In genomic region chr1:232123775-232124659, GRCh38 we compare ENCODE assay signal across 20 cellular contexts.
DNase-seq lines count a peak whose midpoint lies in the region; ATAC-seq and TF ChIP-seq lines count a peak whose summit lies in the region.
"Had no signal": no experiment of that assay in that cellular context is flagged by ENCODE, and none has a peak within 500 bp of the region (broad histone marks: within the 10 kb centered on the region; RNA-seq: fewer than 3 reads in every experiment).

No MANE protein-coding gene starts in this region.

- H4K20me1 ChIP-seq in PC-3 (ENCODE audit: low read length), result no peaks in the 10 kb centered on the region
- H4K20me1 ChIP-seq: BLaER1 had no signal

- no peaks in the 10 kb centered on the region for H3K9me3 ChIP-seq in PC-3 (ENCODE audit: low read length)
- H3K9me3 ChIP-seq in mesodermal cell (ENCODE audit: control insufficient read depth, low read length), result peaks cover 3% of the 10 kb centered on the region
- H3K9me3 ChIP-seq: BLaER1, right atrium auricular region, SJCRH30, upper lobe of right lung had no signal

- H3K36me3 Mint-ChIP-seq in endothelial cell (ENCODE audit: low read depth, unreplicated experiment), result no peaks in the 10 kb centered on the region
- H3K36me3 Mint-ChIP-seq: stimulated activated memory B cell treated with anti-CD40 and anti-IgM and Interleukin-4, amounts not matched to agents 10 μg/mL and 1 μg/mL and 100 μg/mL, for 72 hours had no signal

- no TSS peak for BruUV-seq in PC-3 (replicated peaks; lab: Mats Ljungman, UMichigan)

- H3K27ac ChIP-seq in PC-3 (ENCODE audit: low read length), result no peak overlapping the region
- H3K27ac ChIP-seq in mesodermal cell (ENCODE audit: low read depth, low read length, severe bottlenecking), result peak overlapping the region; percentile 38
- H3K27ac ChIP-seq: BLaER1, right atrium auricular region, SJCRH30, upper lobe of right lung had no signal

- intact Hi-C loops in PC-3 (cut with micrococcal nuclease), result no loop called here
- intact Hi-C loops in Right ventricle myocardium inferior (cut with DNase I), result no loop called here

- no peak overlapping the region for H3K4me2 ChIP-seq in PC-3 (ENCODE audit: low read length)
- H3K4me2 ChIP-seq: BLaER1 had no signal

- H3K79me2 ChIP-seq in PC-3 (ENCODE audit: low read length), result no peaks in the 10 kb centered on the region

- no peak overlapping the region for H2AFZ ChIP-seq in PC-3 (ENCODE audit: low read length)

- H3K4me3 ChIP-seq in PC-3 (ENCODE audit: low read length) (no peak overlapping the region), mesodermal cell (ENCODE audit: extremely low read depth, insufficient read depth, low read length, poor library complexity, severe bottlenecking) (no peak overlapping the region)
- H3K4me3 ChIP-seq: BLaER1, right atrium auricular region, SJCRH30, upper lobe of right lung had no signal

- H3K4me1 Mint-ChIP-seq in endothelial cell (ENCODE audit: unreplicated experiment), result peaks cover 34% of the 10 kb centered on the region
- H3K4me1 Mint-ChIP-seq: central memory CD8-positive, alpha-beta T cell; naive B cell; stimulated activated memory B cell treated with anti-CD40 and anti-IgM and Interleukin-4, amounts not matched to agents 10 μg/mL and 1 μg/mL and 100 μg/mL, for 72 hours had no signal

- TF ChIP-seq CTCF in PC-3 (conservative IDR thresholded peaks at IDR 0.05; ENCODE audit: low read depth, low read length) (no peak), endothelial cell (IDR thresholded peaks at IDR 0.05; ENCODE audit: unreplicated experiment) (no peak)

- no peaks in the 10 kb centered on the region for H3K9me2 ChIP-seq in PC-3 (replicated peaks; ENCODE audit: low read length)

- WGBS in mesodermal cell (ENCODE audit: insufficient coverage in 2 of 2), 2 experiments, result 19 to 20% methylated on average over 3 of the region's 9 CpGs

- peaks cover 5% of the 10 kb centered on the region for H3F3A ChIP-seq in PC-3 (ENCODE audit: low read length, unreplicated experiment)

- DNase-seq in EL (peak; percentile 53), PC-3 (peak; percentile 12), endothelial cell (ENCODE audit: low spot score) (no peak), Right ventricle myocardium inferior (ENCODE audit: missing footprints) (no peak), NCI-H226 (no peak), cortex of kidney (lab: John Stamatoyannopoulos, UW) (no peak)
- DNase-seq: activated naive CD4-positive, alpha-beta T cell treated with anti-CD3 and anti-CD28 coated beads, Interleukin-2, amount 50 U/mL, for 16 hours; kidney; naive B cell; NK-92 treated with Interleukin-12 subunit alpha and Interleukin-12 subunit beta, amount 100 ng/mL, for 24 hours; SJCRH30; stimulated activated CD4-positive, alpha-beta T cell treated with anti-CD3 and anti-CD28 coated beads, Interleukin-4, amount 100 ng/mL, for 4 hours; upper lobe of right lung had no signal

- no peak overlapping the region for H3K4me3 Mint-ChIP-seq in endothelial cell (ENCODE audit: unreplicated experiment)
- H3K4me3 Mint-ChIP-seq: central memory CD8-positive, alpha-beta T cell; naive B cell; stimulated activated memory B cell treated with anti-CD40 and anti-IgM and Interleukin-4, amounts not matched to agents 10 μg/mL and 1 μg/mL and 100 μg/mL, for 72 hours had no signal

- H3K27me3 Mint-ChIP-seq in endothelial cell (ENCODE audit: unreplicated experiment), result no peaks in the 10 kb centered on the region

- ATAC-seq in PC-3, result no peak
- no peak for ATAC-seq in Right ventricle myocardium inferior
- no peak for ATAC-seq in HG02623 (IDR thresholded peaks at IDR 0.05; ENCODE audit: unreplicated experiment)
- ATAC-seq: HepG2; stimulated activated memory B cell treated with anti-CD40 and anti-IgM and Interleukin-4, amounts not matched to agents 10 μg/mL and 1 μg/mL and 100 μg/mL, for 72 hours; upper lobe of right lung had no signal

- POLR2A ChIA-PET in PC-3 (lab: Charles Lee; ENCODE audit: unreplicated experiment), result interaction anchor here (0.7 kb wide), 1 partner anchor 342 kb away, joined by 3 read pairs; no protein-coding TSS in a partner anchor

- H3K4me1 ChIP-seq in PC-3 (ENCODE audit: insufficient read depth, low read length) (peaks cover 12% of the 10 kb centered on the region), mesodermal cell (ENCODE audit: control insufficient read depth, insufficient read depth, low read length, poor library complexity, severe bottlenecking) (peaks cover 5% of the 10 kb centered on the region)
- H3K4me1 ChIP-seq: BLaER1, right atrium auricular region, SJCRH30, upper lobe of right lung had no signal

- CTCF ChIA-PET in PC-3 (lab: Charles Lee), result no interaction called here

- no peak overlapping the region for H3K9ac ChIP-seq in PC-3 (ENCODE audit: low read length)
- H3K9ac ChIP-seq: BLaER1 had no signal

- H3K36me3 ChIP-seq in PC-3 (ENCODE audit: low read depth, low read length), result no peaks in the 10 kb centered on the region
- no peaks in the 10 kb centered on the region for H3K36me3 ChIP-seq in mesodermal cell (ENCODE audit: control insufficient read depth, insufficient read depth, low read length)
- H3K36me3 ChIP-seq: BLaER1, right atrium auricular region, SJCRH30, upper lobe of right lung had no signal

- H3K9me3 Mint-ChIP-seq in endothelial cell (ENCODE audit: unreplicated experiment), result no peaks in the 10 kb centered on the region
- H3K9me3 Mint-ChIP-seq: central memory CD8-positive, alpha-beta T cell had no signal

- H3K27ac Mint-ChIP-seq in endothelial cell (ENCODE audit: unreplicated experiment), result peak overlapping the region; percentile 55
- H3K27ac Mint-ChIP-seq: naive B cell; stimulated activated memory B cell treated with anti-CD40 and anti-IgM and Interleukin-4, amounts not matched to agents 10 μg/mL and 1 μg/mL and 100 μg/mL, for 72 hours had no signal

- H3K27me3 ChIP-seq in PC-3 (ENCODE audit: low read length), result no peaks in the 10 kb centered on the region
- H3K27me3 ChIP-seq: BLaER1, right atrium auricular region, SJCRH30, upper lobe of right lung had no signal

Comparison
In these comparisons a context has a peak if more than half of its experiments do, and no peak if none do; other contexts are left out.
1. DNase-seq: peak in EL (single experiment) and PC-3 (single experiment); none in endothelial cell (single experiment), Right ventricle myocardium inferior (single experiment), NCI-H226 (single experiment) and cortex of kidney (single experiment).